Comparison of ENCODE assay signal across 1 cellular context in the genomic region with DNA sequence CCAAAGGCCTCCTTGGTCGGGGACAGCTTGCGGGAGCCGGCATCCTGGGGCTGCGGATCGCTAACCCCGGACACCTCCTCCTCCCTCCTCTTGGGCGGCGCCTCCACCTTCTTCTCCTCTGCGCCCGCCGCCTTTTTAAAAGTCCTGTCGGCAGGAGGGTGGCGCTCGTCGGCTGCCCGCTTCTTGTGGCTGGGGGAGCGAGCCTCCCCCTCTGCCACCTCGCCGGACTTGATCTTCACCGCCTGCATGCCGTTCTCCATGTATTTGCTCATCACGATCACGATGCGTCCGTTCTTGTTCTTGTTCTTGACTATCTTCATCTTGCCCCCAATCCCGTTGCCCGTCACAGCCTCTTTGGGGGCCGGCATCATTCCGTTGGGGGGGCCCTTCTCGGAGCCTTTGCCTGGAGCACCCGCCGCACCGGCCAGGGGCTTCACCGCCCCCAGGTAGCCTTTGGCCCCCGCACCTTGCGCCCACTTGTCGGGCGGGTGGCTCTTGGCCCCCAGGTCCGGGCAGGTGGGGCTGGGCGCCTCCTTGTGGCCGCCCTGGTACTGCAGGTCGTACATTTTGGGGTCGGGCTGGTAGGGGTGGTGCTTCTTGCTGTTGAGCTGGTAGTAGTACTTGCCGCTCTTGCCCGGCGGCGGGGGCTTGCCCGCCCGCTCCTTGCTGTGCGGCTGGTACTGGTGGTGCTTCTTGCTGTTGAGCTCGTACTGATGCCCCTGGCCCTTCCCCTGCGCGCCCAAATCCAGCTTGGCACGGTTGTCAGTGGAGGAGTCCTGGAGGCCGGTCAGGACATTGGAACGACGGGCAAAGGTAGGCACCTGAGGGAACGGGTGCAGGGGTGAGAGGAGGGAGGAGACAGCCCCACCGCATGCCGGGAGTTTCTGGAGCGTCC.
TF ChIP-seq lines count a peak whose summit lies in the region.

No MANE protein-coding gene starts in this region.

TF ChIP-seq in K562, 482 proteins besides CTCF, POLR2A, EP300 and RAD21 (continued from another document and continues in another):
- TF ChIP-seq ZBTB7A (IDR thresholded peaks at IDR 0.05; ENCODE audit: borderline replicate concordance, control insufficient read depth, low read depth, low read length) (peak; percentile 75; the same call in 1 of the 2 replicates), ZNF76 (CRISPR knock-in tag; IDR thresholded peaks at IDR 0.05; ENCODE audit: borderline replicate concordance) (no peak), SMARCA4 (IDR thresholded peaks at IDR 0.05) (no peak), TGIF2 (CRISPR knock-in tag; IDR thresholded peaks at IDR 0.05) (no peak), NFYB (IDR thresholded peaks at IDR 0.05; ENCODE audit: extremely low read depth, insufficient read length) (no peak), PPARD (CRISPR knock-in tag; IDR thresholded peaks at IDR 0.05) (no peak), POLR2H (tag; IDR thresholded peaks at IDR 0.05; ENCODE audit: low read depth) (no peak), ZNF778 (CRISPR knock-in tag; IDR thresholded peaks at IDR 0.05) (no peak), HNRNPLL (IDR thresholded peaks at IDR 0.05; ENCODE audit: low read depth, low read length, poor library complexity, severe bottlenecking) (no peak), ZNF445 (CRISPR knock-in tag; IDR thresholded peaks at IDR 0.05; ENCODE audit: low read depth) (peak; percentile 62; the same call in 1 of the 2 replicates), EHMT2 (IDR thresholded peaks at IDR 0.05) (no peak), FOXM1 (IDR thresholded peaks at IDR 0.05; ENCODE audit: low read depth) (no peak), FOXM1 (CRISPR knock-in tag; IDR thresholded peaks at IDR 0.05; ENCODE audit: low read depth) (no peak), BMI1 (IDR thresholded peaks at IDR 0.05; ENCODE audit: low read length) (no peak), FOXP1 (CRISPR knock-in tag; IDR thresholded peaks at IDR 0.05) (no peak), MCM3 (IDR thresholded peaks at IDR 0.05) (no peak), CBFB (CRISPR knock-in tag; IDR thresholded peaks at IDR 0.05) (no peak), ETV1 (tag; conservative IDR thresholded peaks at IDR 0.05; ENCODE audit: low read depth) (no peak), KAT7 (CRISPR knock-in tag; IDR thresholded peaks at IDR 0.05; ENCODE audit: borderline replicate concordance) (no peak), SMAD2 (IDR thresholded peaks at IDR 0.05; ENCODE audit: low read depth, low read length) (no peak), FOXK1 (CRISPR knock-in tag; IDR thresholded peaks at IDR 0.05; ENCODE audit: borderline replicate concordance) (0 out of 2 replicates have a peak, but pooled peaks have one; percentile 44), EWSR1 (IDR thresholded peaks at IDR 0.05; ENCODE audit: borderline replicate concordance, low read depth, partially characterized antibody) (no peak), TBP (optimal IDR thresholded peaks at IDR 0.05; ENCODE audit: low read depth, low read length) (no peak), TARDBP (IDR thresholded peaks at IDR 0.05) (no peak), ZNF830 (CRISPR knock-in tag; IDR thresholded peaks at IDR 0.05) (no peak)
- TF ChIP-seq, protein P1, sequence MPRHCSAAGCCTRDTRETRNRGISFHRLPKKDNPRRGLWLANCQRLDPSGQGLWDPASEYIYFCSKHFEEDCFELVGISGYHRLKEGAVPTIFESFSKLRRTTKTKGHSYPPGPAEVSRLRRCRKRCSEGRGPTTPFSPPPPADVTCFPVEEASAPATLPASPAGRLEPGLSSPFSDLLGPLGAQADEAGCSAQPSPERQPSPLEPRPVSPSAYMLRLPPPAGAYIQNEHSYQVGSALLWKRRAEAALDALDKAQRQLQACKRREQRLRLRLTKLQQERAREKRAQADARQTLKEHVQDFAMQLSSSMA (CRISPR knock-in tag; IDR thresholded peaks at IDR 0.05) = no peak
- TF ChIP-seq, protein P2, sequence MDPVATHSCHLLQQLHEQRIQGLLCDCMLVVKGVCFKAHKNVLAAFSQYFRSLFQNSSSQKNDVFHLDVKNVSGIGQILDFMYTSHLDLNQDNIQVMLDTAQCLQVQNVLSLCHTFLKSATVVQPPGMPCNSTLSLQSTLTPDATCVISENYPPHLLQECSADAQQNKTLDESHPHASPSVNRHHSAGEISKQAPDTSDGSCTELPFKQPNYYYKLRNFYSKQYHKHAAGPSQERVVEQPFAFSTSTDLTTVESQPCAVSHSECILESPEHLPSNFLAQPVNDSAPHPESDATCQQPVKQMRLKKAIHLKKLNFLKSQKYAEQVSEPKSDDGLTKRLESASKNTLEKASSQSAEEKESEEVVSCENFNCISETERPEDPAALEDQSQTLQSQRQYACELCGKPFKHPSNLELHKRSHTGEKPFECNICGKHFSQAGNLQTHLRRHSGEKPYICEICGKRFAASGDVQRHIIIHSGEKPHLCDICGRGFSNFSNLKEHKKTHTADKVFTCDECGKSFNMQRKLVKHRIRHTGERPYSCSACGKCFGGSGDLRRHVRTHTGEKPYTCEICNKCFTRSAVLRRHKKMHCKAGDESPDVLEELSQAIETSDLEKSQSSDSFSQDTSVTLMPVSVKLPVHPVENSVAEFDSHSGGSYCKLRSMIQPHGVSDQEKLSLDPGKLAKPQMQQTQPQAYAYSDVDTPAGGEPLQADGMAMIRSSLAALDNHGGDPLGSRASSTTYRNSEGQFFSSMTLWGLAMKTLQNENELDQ (CRISPR knock-in tag; IDR thresholded peaks at IDR 0.05; ENCODE audit: borderline replicate concordance) = no peak
- TF ChIP-seq, protein P3, sequence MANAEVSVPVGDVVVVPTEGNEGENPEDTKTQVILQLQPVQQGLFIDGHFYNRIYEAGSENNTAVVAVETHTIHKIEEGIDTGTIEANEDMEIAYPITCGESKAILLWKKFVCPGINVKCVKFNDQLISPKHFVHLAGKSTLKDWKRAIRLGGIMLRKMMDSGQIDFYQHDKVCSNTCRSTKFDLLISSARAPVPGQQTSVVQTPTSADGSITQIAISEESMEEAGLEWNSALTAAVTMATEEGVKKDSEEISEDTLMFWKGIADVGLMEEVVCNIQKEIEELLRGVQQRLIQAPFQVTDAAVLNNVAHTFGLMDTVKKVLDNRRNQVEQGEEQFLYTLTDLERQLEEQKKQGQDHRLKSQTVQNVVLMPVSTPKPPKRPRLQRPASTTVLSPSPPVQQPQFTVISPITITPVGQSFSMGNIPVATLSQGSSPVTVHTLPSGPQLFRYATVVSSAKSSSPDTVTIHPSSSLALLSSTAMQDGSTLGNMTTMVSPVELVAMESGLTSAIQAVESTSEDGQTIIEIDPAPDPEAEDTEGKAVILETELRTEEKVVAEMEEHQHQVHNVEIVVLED (CRISPR knock-in tag; IDR thresholded peaks at IDR 0.05) = no peak; the same call in 1 of the 2 replicates
- TF ChIP-seq, protein P4, sequence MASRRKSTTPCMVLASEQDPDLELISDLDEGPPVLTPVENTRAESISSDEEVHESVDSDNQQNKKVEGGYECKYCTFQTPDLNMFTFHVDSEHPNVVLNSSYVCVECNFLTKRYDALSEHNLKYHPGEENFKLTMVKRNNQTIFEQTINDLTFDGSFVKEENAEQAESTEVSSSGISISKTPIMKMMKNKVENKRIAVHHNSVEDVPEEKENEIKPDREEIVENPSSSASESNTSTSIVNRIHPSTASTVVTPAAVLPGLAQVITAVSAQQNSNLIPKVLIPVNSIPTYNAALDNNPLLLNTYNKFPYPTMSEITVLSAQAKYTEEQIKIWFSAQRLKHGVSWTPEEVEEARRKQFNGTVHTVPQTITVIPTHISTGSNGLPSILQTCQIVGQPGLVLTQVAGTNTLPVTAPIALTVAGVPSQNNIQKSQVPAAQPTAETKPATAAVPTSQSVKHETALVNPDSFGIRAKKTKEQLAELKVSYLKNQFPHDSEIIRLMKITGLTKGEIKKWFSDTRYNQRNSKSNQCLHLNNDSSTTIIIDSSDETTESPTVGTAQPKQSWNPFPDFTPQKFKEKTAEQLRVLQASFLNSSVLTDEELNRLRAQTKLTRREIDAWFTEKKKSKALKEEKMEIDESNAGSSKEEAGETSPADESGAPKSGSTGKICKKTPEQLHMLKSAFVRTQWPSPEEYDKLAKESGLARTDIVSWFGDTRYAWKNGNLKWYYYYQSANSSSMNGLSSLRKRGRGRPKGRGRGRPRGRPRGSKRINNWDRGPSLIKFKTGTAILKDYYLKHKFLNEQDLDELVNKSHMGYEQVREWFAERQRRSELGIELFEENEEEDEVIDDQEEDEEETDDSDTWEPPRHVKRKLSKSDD (conservative IDR thresholded peaks at IDR 0.05; ENCODE audit: low read length) = no peak
- TF ChIP-seq, protein P5, sequence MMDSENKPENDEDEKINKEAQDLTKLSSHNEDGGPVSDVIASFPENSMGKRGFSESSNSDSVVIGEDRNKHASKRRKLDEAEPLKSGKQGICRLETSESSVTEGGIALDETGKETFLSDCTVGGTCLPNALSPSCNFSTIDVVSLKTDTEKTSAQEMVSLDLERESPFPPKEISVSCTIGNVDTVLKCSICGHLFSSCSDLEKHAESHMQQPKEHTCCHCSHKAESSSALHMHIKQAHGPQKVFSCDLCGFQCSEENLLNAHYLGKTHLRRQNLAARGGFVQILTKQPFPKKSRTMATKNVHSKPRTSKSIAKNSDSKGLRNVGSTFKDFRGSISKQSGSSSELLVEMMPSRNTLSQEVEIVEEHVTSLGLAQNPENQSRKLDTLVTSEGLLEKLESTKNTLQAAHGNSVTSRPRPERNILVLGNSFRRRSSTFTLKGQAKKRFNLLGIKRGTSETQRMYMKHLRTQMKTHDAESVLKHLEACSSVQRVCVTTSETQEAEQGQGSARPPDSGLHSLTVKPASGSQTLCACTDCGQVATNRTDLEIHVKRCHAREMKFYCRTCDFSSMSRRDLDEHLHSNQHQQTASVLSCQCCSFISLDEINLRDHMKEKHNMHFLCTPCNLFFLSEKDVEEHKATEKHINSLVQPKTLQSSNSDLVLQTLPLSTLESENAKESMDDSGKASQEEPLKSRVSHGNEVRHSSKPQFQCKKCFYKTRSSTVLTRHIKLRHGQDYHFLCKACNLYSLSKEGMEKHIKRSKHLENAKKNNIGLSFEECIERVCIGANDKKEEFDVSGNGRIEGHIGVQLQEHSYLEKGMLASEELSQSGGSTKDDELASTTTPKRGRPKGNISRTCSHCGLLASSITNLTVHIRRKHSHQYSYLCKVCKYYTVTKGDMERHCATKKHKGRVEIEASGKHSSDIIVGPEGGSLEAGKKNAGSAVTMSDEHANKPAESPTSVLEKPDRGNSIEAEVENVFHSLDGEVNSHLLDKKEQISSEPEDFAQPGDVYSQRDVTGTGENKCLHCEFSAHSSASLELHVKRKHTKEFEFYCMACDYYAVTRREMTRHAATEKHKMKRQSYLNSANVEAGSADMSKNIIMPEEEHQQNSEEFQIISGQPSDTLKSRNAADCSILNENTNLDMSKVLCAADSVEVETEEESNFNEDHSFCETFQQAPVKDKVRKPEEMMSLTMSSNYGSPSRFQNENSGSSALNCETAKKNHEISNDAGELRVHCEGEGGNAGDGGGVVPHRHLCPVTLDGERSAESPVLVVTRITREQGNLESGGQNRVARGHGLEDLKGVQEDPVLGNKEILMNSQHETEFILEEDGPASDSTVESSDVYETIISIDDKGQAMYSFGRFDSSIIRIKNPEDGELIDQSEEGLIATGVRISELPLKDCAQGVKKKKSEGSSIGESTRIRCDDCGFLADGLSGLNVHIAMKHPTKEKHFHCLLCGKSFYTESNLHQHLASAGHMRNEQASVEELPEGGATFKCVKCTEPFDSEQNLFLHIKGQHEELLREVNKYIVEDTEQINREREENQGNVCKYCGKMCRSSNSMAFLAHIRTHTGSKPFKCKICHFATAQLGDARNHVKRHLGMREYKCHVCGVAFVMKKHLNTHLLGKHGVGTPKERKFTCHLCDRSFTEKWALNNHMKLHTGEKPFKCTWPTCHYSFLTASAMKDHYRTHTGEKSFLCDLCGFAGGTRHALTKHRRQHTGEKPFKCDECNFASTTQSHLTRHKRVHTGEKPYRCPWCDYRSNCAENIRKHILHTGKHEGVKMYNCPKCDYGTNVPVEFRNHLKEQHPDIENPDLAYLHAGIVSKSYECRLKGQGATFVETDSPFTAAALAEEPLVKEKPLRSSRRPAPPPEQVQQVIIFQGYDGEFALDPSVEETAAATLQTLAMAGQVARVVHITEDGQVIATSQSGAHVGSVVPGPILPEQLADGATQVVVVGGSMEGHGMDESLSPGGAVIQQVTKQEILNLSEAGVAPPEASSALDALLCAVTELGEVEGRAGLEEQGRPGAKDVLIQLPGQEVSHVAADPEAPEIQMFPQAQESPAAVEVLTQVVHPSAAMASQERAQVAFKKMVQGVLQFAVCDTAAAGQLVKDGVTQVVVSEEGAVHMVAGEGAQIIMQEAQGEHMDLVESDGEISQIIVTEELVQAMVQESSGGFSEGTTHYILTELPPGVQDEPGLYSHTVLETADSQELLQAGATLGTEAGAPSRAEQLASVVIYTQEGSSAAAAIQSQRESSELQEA (IDR thresholded peaks at IDR 0.05; ENCODE audit: low read depth) = no peak
- TF ChIP-seq, protein P6, sequence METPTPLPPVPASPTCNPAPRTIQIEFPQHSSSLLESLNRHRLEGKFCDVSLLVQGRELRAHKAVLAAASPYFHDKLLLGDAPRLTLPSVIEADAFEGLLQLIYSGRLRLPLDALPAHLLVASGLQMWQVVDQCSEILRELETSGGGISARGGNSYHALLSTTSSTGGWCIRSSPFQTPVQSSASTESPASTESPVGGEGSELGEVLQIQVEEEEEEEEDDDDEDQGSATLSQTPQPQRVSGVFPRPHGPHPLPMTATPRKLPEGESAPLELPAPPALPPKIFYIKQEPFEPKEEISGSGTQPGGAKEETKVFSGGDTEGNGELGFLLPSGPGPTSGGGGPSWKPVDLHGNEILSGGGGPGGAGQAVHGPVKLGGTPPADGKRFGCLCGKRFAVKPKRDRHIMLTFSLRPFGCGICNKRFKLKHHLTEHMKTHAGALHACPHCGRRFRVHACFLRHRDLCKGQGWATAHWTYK (CRISPR knock-in tag; IDR thresholded peaks at IDR 0.05) = no peak
- TF ChIP-seq, protein P7, sequence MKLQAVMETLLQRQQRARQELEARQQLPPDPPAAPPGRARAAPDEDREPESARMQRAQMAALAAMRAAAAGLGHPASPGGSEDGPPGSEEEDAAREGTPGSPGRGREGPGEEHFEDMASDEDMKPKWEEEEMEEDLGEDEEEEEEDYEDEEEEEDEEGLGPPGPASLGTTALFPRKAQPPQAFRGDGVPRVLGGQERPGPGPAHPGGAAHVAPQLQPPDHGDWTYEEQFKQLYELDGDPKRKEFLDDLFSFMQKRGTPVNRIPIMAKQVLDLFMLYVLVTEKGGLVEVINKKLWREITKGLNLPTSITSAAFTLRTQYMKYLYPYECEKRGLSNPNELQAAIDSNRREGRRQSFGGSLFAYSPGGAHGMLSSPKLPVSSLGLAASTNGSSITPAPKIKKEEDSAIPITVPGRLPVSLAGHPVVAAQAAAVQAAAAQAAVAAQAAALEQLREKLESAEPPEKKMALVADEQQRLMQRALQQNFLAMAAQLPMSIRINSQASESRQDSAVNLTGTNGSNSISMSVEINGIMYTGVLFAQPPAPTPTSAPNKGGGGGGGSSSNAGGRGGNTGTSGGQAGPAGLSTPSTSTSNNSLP (IDR thresholded peaks at IDR 0.05; ENCODE audit: borderline replicate concordance, low read depth, low read length) = no peak
